In the genomic region with DNA sequence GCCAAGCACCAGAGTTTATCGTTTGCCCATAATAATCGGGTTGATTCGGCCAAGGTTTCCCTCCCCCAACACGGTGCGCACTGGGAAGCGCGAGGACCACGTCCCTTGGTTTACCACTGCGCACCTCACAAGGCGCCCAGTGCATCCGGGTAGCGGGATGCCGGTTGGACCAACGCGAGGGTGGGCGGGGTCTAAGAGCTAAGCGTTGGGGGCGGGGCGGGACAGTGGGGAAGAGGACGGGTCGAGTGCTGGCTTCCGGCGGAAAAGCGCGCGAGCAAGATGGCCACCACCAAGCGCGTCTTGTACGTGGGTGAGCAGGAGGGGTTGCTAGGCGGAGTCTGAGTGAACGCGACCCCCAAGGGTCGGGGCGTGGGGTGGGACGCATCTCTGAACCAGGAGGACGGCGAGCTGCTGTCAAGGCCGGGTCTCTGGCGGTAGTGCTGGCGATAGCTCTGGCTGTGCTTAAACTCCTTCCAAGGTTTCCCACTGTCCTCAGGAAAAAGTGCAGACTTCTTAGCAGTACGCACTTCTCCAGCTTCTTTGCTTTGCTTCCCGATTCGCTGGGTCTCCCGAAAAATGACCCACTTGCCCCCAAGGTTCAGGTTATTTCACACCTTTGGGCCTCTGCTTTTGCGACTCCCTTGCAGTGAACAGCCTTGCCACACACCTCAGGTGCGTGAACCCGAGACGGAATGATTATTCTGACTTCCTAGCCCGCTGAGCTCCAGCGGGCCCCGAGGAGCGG, we compare ENCODE assay signal across 8 cellular contexts. TPM values are rescaled to one million over a fixed set of nuclear protein-coding genes. Genes with fewer than 3 reads are reported as not detected.
A peak's percentile ranks its signal among the peaks of the same experiment; 100 is the strongest.
DNase-seq lines count a peak whose midpoint lies in the region; TF ChIP-seq lines count a peak whose summit lies in the region.

A gene (plus strand): TSS at position 261 of the 745 bp plus-strand sequence. CDS start 19 bp downstream, at position 280.

- H2AFZ ChIP-seq in OCI-LY3 (ENCODE audit: low read depth, low read length), result peak within 1 kb of the TSS; percentile 92

- H4K20me1 ChIP-seq in OCI-LY3 (ENCODE audit: insufficient read depth, low read length), result no peaks in the 10 kb centered on the region

- H3K27ac Mint-ChIP-seq in CD14-positive monocyte, result peak within 1 kb of the TSS; percentile 85 to 95 (median 91)
- peak within 1 kb of the TSS; percentile 89 for H3K27ac Mint-ChIP-seq in endothelial cell (ENCODE audit: unreplicated experiment)
- H3K27ac Mint-ChIP-seq in mesothelial cell of epicardium, result peak within 1 kb of the TSS; percentile 93

- peak within 1 kb of the TSS; percentile 90 for H3K4me2 ChIP-seq in OCI-LY3 (ENCODE audit: low read length)

- H3K4me1 ChIP-seq in HUES64 (ENCODE audit: insufficient read depth, low read length), result no peaks in the 10 kb centered on the region; the same call in 1 of the 2 replicates
- H3K4me1 ChIP-seq in OCI-LY3 (ENCODE audit: low read length), result peaks cover 21% of the 10 kb centered on the region

- 1% methylated on average over 52 of the region's 52 CpGs for WGBS in HUES64

- H3K9ac ChIP-seq in HUES64 (ENCODE audit: low read depth, low read length) (peak within 1 kb of the TSS; percentile 90), OCI-LY3 (ENCODE audit: low read length) (peak within 1 kb of the TSS; percentile 92)

- TF ChIP-seq CTCF in CD14-positive monocyte (IDR thresholded peaks at IDR 0.05), result no peak
- no peak for TF ChIP-seq CTCF in GM20000 (IDR thresholded peaks at IDR 0.05; ENCODE audit: extremely low read depth, missing control alignments)
- TF ChIP-seq CTCF in OCI-LY3 (IDR thresholded peaks at IDR 0.05; ENCODE audit: low read depth, low read length), result no peak
- TF ChIP-seq CTCF in endothelial cell (IDR thresholded peaks at IDR 0.05; ENCODE audit: unreplicated experiment), result no peak
- no peak for TF ChIP-seq CTCF in mesothelial cell of epicardium (IDR thresholded peaks at IDR 0.05; ENCODE audit: unreplicated experiment)

- peak within 1 kb of the TSS; percentile 96 for H3K4me3 ChIP-seq in HUES64 (ENCODE audit: low read length)
- peak within 1 kb of the TSS; percentile 92 for H3K4me3 ChIP-seq in OCI-LY3 (ENCODE audit: low read length)

- peaks cover 30 to 33% of the 10 kb centered on the region in 2 donors for H3K36me3 Mint-ChIP-seq in CD14-positive monocyte
- peaks cover 14% of the 10 kb centered on the region for H3K36me3 Mint-ChIP-seq in endothelial cell (ENCODE audit: low read depth, unreplicated experiment)
- peaks cover 14% of the 10 kb centered on the region for H3K36me3 Mint-ChIP-seq in mesothelial cell of epicardium

- DNase-seq in CD14-positive monocyte (ENCODE audit: low spot score) (peak; percentile 86), GM20000 (ENCODE audit: low spot score) (peak; percentile 90), endothelial cell (ENCODE audit: low spot score) (peak; percentile 78), mesothelial cell of epicardium (ENCODE audit: low spot score in 2 of 2, unreplicated experiment in 2 of 2) (peak; percentile 79 to 85)
- peak; percentile 95 for DNase-seq in activated CD8-positive, alpha-beta memory T cell treated with anti-CD3 and anti-CD28 coated beads, Interleukin-2, amount 50 U/mL, for 4 hours
- peak; percentile 89 to 92 for DNase-seq in stimulated activated CD8-positive, alpha-beta memory T cell treated with anti-CD3 and anti-CD28 coated beads, Interleukin-15, amount 100 ng/mL, for 4 hours (ENCODE audit: low read depth in 2 of 2)

- peaks cover 37% of the 10 kb centered on the region for H3K36me3 ChIP-seq in HUES64 (ENCODE audit: insufficient read depth, low read length)
- peaks cover 11% of the 10 kb centered on the region for H3K36me3 ChIP-seq in OCI-LY3 (replicated peaks; ENCODE audit: low read depth, low read length)

- H3K27me3 Mint-ChIP-seq in CD14-positive monocyte (ENCODE audit: low read depth in 3 of 3), result peaks cover 10 to 19% (median 16%) of the 10 kb centered on the region in 3 donors
- peaks cover 6% of the 10 kb centered on the region for H3K27me3 Mint-ChIP-seq in endothelial cell (ENCODE audit: unreplicated experiment)
- H3K27me3 Mint-ChIP-seq in mesothelial cell of epicardium (ENCODE audit: low read depth), result peaks cover 37% of the 10 kb centered on the region

- H3K9me3 ChIP-seq in HUES64 (ENCODE audit: insufficient read depth, low read depth, low read length) (no peaks in the 10 kb centered on the region), OCI-LY3 (ENCODE audit: insufficient read depth, low read length) (no peaks in the 10 kb centered on the region)

- H3K4me1 Mint-ChIP-seq in CD14-positive monocyte, result peaks cover 13% of the 10 kb centered on the region
- peaks cover 12% of the 10 kb centered on the region for H3K4me1 Mint-ChIP-seq in endothelial cell (ENCODE audit: unreplicated experiment)
- peaks cover 17% of the 10 kb centered on the region for H3K4me1 Mint-ChIP-seq in mesothelial cell of epicardium

- H3K27me3 ChIP-seq in HUES64 (ENCODE audit: insufficient read depth, low read length), result peaks cover 42% of the 10 kb centered on the region
- H3K27me3 ChIP-seq in OCI-LY3 (ENCODE audit: low read depth, low read length), result no peaks in the 10 kb centered on the region

- intact Hi-C loops in CD14-positive monocyte (cut with micrococcal nuclease), result loop anchor here in 1 of 2 donors (10.0 kb wide), 1 partner anchor 46 kb away; a partner anchor contains a TSS

- H3K4me3 Mint-ChIP-seq in CD14-positive monocyte, result peak within 1 kb of the TSS; percentile 95 to 98
- H3K4me3 Mint-ChIP-seq in endothelial cell (ENCODE audit: unreplicated experiment), result peak within 1 kb of the TSS; percentile 97
- peak within 1 kb of the TSS; percentile 92 for H3K4me3 Mint-ChIP-seq in mesothelial cell of epicardium

- H3K79me2 ChIP-seq in OCI-LY3 (ENCODE audit: low read length), result peaks cover 18% of the 10 kb centered on the region

- H3K27ac ChIP-seq in HUES64 (ENCODE audit: low read depth, low read length) (no peak within 1 kb of the TSS; the same call in 1 of the 2 replicates), OCI-LY3 (ENCODE audit: low read length) (0 out of 2 replicates have a peak within 1 kb of the TSS, but pooled peaks have one; percentile 25)

- H3K9me3 Mint-ChIP-seq in CD14-positive monocyte, result peaks cover 0 to 9% (median 3%) of the 10 kb centered on the region in 7 donors
- no peaks in the 10 kb centered on the region for H3K9me3 Mint-ChIP-seq in endothelial cell (ENCODE audit: unreplicated experiment)
- H3K9me3 Mint-ChIP-seq in mesothelial cell of epicardium, result no peaks in the 10 kb centered on the region

RNA-seq across cellular contexts. Expression of the gene that starts here (rescaled TPM):
- 10 to 100 TPM; 48.9 to 55.9 TPM for polyA plus RNA-seq in CD14-positive monocyte
- polyA plus RNA-seq in HUES64 (2013, experiment 1 of 2), result 34.2 TPM
- polyA plus RNA-seq in HUES64 (2013, experiment 2 of 2), result 37.7 TPM
- total RNA-seq in endothelial cell (ENCODE audit: unreplicated experiment), result 38.1 TPM
- total RNA-seq in mesothelial cell of epicardium, result 43.5 to 45.5 TPM (median 45.2 TPM) in 3 replicates
